ENCODE assay signal across 1 cellular context in the genomic region with DNA sequence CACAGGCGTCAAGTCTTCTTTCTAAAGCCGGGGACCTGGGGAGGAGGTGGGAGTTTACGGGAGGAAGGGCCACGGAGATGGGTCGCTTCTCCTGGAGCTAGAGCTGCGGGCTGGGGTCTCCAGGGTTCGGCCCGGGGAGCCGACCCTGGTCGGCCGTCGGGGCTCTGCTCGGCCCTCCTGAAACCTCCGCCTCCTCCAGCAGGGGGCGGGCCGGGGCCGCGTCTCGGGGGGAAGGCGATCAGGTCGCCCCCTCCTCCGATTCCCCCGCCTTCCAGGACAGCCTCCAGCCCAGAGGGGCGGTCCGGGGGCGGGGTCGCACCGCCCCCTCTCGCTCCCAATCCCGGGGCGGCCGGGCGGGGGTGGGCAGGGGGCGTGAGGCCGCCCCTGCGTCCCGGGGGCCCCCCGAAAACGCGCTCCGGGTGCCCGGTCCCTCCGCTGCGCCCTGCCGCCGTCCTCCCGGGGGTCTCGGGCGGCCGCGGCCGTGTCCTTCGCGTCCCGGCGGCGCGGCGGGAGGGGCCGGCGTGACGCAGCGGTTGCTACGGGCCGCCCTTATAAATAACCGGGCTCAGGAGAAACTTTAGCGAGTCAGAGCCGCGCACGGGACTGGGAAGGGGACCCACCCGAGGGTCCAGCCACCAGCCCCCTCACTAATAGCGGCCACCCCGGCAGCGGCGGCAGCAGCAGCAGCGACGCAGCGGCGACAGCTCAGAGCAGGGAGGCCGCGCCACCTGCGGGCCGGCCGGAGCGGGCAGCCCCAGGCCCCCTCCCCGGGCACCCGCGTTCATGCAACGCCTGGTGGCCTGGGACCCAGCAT.
TF ChIP-seq lines count a peak whose summit lies in the region.

A gene (plus strand): TSS at position 580 of the 814 bp plus-strand sequence. CDS start 204 bp downstream, at position 784.

TF ChIP-seq in K562, 482 proteins besides CTCF, POLR2A, EP300 and RAD21 (continued from another document and continues in another):
- TF ChIP-seq SMAD1 (IDR thresholded peaks at IDR 0.05; ENCODE audit: low read depth, low read length, partially characterized antibody) (peak; percentile 73), NFRKB (IDR thresholded peaks at IDR 0.05; ENCODE audit: low read depth) (no peak), CBX1 (IDR thresholded peaks at IDR 0.05; ENCODE audit: low read depth) (peak; percentile 68; the same call in 1 of the 2 replicates), ZFX (CRISPR knock-in tag; IDR thresholded peaks at IDR 0.05) (peak; percentile 86), KAT8 (IDR thresholded peaks at IDR 0.05; ENCODE audit: low read depth) (no peak), TFAM (CRISPR knock-in tag; conservative IDR thresholded peaks at IDR 0.05) (no peak), ZNF165 (CRISPR knock-in tag; IDR thresholded peaks at IDR 0.05; ENCODE audit: borderline replicate concordance) (no peak), FOXM1 (IDR thresholded peaks at IDR 0.05; ENCODE audit: low read depth) (no peak), FOXM1 (CRISPR knock-in tag; IDR thresholded peaks at IDR 0.05; ENCODE audit: low read depth) (no peak), FOXK2 (conservative IDR thresholded peaks at IDR 0.05 in 1 of 2, IDR thresholded peaks at IDR 0.05 in 1 of 2; ENCODE audit: low read depth in 2 of 2) (no peak), NFXL1 (CRISPR knock-in tag; IDR thresholded peaks at IDR 0.05) (no peak), JUNB (CRISPR knock-in tag; conservative IDR thresholded peaks at IDR 0.05) (no peak), ZNF311 (CRISPR knock-in tag; IDR thresholded peaks at IDR 0.05) (no peak), HDAC6 (IDR thresholded peaks at IDR 0.05; ENCODE audit: low read depth, low read length) (no peak), SMARCA4 (IDR thresholded peaks at IDR 0.05) (no peak), LEF1 (IDR thresholded peaks at IDR 0.05) (no peak), SNRNP70 (optimal IDR thresholded peaks at IDR 0.05; ENCODE audit: low read depth, low read length) (no peak), ZNF589 (CRISPR knock-in tag; IDR thresholded peaks at IDR 0.05; ENCODE audit: low read depth) (peak; percentile 88), SUPT5H (IDR thresholded peaks at IDR 0.05) (peak; percentile 79), TBP (optimal IDR thresholded peaks at IDR 0.05; ENCODE audit: low read depth, low read length) (peak; percentile 97), PRPF4 (IDR thresholded peaks at IDR 0.05; ENCODE audit: insufficient read depth, low read depth, low read length, poor library complexity, severe bottlenecking) (peak; percentile 95), ZSCAN32 (CRISPR knock-in tag; IDR thresholded peaks at IDR 0.05) (no peak; the same call in 1 of the 2 replicates), SPI1 (IDR thresholded peaks at IDR 0.05; ENCODE audit: borderline replicate concordance, low read depth, low read length) (no peak)
- TF ChIP-seq, protein P1, sequence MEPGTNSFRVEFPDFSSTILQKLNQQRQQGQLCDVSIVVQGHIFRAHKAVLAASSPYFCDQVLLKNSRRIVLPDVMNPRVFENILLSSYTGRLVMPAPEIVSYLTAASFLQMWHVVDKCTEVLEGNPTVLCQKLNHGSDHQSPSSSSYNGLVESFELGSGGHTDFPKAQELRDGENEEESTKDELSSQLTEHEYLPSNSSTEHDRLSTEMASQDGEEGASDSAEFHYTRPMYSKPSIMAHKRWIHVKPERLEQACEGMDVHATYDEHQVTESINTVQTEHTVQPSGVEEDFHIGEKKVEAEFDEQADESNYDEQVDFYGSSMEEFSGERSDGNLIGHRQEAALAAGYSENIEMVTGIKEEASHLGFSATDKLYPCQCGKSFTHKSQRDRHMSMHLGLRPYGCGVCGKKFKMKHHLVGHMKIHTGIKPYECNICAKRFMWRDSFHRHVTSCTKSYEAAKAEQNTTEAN (CRISPR knock-in tag; IDR thresholded peaks at IDR 0.05), result no peak
- TF ChIP-seq, protein P2, sequence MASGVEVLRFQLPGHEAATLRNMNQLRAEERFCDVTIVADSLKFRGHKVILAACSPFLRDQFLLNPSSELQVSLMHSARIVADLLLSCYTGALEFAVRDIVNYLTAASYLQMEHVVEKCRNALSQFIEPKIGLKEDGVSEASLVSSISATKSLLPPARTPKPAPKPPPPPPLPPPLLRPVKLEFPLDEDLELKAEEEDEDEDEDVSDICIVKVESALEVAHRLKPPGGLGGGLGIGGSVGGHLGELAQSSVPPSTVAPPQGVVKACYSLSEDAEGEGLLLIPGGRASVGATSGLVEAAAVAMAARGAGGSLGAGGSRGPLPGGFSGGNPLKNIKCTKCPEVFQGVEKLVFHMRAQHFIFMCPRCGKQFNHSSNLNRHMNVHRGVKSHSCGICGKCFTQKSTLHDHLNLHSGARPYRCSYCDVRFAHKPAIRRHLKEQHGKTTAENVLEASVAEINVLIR (CRISPR knock-in tag; IDR thresholded peaks at IDR 0.05), result peak; percentile 50; the same call in 1 of the 2 replicates
- TF ChIP-seq, protein P3, sequence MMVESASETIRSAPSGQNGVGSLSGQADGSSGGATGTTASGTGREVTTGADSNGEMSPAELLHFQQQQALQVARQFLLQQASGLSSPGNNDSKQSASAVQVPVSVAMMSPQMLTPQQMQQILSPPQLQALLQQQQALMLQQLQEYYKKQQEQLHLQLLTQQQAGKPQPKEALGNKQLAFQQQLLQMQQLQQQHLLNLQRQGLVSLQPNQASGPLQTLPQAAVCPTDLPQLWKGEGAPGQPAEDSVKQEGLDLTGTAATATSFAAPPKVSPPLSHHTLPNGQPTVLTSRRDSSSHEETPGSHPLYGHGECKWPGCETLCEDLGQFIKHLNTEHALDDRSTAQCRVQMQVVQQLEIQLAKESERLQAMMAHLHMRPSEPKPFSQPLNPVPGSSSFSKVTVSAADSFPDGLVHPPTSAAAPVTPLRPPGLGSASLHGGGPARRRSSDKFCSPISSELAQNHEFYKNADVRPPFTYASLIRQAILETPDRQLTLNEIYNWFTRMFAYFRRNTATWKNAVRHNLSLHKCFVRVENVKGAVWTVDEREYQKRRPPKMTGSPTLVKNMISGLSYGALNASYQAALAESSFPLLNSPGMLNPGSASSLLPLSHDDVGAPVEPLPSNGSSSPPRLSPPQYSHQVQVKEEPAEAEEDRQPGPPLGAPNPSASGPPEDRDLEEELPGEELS (CRISPR knock-in tag; IDR thresholded peaks at IDR 0.05; ENCODE audit: borderline replicate concordance), result peak; percentile 58; the same call in 1 of the 2 replicates
- TF ChIP-seq, protein P4, sequence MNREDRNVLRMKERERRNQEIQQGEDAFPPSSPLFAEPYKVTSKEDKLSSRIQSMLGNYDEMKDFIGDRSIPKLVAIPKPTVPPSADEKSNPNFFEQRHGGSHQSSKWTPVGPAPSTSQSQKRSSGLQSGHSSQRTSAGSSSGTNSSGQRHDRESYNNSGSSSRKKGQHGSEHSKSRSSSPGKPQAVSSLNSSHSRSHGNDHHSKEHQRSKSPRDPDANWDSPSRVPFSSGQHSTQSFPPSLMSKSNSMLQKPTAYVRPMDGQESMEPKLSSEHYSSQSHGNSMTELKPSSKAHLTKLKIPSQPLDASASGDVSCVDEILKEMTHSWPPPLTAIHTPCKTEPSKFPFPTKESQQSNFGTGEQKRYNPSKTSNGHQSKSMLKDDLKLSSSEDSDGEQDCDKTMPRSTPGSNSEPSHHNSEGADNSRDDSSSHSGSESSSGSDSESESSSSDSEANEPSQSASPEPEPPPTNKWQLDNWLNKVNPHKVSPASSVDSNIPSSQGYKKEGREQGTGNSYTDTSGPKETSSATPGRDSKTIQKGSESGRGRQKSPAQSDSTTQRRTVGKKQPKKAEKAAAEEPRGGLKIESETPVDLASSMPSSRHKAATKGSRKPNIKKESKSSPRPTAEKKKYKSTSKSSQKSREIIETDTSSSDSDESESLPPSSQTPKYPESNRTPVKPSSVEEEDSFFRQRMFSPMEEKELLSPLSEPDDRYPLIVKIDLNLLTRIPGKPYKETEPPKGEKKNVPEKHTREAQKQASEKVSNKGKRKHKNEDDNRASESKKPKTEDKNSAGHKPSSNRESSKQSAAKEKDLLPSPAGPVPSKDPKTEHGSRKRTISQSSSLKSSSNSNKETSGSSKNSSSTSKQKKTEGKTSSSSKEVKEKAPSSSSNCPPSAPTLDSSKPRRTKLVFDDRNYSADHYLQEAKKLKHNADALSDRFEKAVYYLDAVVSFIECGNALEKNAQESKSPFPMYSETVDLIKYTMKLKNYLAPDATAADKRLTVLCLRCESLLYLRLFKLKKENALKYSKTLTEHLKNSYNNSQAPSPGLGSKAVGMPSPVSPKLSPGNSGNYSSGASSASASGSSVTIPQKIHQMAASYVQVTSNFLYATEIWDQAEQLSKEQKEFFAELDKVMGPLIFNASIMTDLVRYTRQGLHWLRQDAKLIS (CRISPR knock-in tag; IDR thresholded peaks at IDR 0.05), result peak; percentile 92; the same call in 1 of the 2 replicates
- TF ChIP-seq, protein P5, sequence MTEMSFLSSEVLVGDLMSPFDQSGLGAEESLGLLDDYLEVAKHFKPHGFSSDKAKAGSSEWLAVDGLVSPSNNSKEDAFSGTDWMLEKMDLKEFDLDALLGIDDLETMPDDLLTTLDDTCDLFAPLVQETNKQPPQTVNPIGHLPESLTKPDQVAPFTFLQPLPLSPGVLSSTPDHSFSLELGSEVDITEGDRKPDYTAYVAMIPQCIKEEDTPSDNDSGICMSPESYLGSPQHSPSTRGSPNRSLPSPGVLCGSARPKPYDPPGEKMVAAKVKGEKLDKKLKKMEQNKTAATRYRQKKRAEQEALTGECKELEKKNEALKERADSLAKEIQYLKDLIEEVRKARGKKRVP (CRISPR knock-in tag; IDR thresholded peaks at IDR 0.05), result peak; percentile 49; the same call in 1 of the 2 replicates
- TF ChIP-seq, protein P6, sequence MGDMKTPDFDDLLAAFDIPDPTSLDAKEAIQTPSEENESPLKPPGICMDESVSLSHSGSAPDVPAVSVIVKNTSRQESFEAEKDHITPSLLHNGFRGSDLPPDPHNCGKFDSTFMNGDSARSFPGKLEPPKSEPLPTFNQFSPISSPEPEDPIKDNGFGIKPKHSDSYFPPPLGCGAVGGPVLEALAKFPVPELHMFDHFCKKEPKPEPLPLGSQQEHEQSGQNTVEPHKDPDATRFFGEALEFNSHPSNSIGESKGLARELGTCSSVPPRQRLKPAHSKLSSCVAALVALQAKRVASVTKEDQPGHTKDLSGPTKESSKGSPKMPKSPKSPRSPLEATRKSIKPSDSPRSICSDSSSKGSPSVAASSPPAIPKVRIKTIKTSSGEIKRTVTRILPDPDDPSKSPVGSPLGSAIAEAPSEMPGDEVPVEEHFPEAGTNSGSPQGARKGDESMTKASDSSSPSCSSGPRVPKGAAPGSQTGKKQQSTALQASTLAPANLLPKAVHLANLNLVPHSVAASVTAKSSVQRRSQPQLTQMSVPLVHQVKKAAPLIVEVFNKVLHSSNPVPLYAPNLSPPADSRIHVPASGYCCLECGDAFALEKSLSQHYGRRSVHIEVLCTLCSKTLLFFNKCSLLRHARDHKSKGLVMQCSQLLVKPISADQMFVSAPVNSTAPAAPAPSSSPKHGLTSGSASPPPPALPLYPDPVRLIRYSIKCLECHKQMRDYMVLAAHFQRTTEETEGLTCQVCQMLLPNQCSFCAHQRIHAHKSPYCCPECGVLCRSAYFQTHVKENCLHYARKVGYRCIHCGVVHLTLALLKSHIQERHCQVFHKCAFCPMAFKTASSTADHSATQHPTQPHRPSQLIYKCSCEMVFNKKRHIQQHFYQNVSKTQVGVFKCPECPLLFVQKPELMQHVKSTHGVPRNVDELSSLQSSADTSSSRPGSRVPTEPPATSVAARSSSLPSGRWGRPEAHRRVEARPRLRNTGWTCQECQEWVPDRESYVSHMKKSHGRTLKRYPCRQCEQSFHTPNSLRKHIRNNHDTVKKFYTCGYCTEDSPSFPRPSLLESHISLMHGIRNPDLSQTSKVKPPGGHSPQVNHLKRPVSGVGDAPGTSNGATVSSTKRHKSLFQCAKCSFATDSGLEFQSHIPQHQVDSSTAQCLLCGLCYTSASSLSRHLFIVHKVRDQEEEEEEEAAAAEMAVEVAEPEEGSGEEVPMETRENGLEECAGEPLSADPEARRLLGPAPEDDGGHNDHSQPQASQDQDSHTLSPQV (IDR thresholded peaks at IDR 0.05), result peak; percentile 56; the same call in 1 of the 2 replicates
- TF ChIP-seq, protein P7, sequence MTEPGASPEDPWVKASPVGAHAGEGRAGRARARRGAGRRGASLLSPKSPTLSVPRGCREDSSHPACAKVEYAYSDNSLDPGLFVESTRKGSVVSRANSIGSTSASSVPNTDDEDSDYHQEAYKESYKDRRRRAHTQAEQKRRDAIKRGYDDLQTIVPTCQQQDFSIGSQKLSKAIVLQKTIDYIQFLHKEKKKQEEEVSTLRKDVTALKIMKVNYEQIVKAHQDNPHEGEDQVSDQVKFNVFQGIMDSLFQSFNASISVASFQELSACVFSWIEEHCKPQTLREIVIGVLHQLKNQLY (CRISPR knock-in tag; conservative IDR thresholded peaks at IDR 0.05), result peak in 1 of 2 experiments; percentile 75; a peak in 1 of 4 replicates
- TF ChIP-seq, protein P8, sequence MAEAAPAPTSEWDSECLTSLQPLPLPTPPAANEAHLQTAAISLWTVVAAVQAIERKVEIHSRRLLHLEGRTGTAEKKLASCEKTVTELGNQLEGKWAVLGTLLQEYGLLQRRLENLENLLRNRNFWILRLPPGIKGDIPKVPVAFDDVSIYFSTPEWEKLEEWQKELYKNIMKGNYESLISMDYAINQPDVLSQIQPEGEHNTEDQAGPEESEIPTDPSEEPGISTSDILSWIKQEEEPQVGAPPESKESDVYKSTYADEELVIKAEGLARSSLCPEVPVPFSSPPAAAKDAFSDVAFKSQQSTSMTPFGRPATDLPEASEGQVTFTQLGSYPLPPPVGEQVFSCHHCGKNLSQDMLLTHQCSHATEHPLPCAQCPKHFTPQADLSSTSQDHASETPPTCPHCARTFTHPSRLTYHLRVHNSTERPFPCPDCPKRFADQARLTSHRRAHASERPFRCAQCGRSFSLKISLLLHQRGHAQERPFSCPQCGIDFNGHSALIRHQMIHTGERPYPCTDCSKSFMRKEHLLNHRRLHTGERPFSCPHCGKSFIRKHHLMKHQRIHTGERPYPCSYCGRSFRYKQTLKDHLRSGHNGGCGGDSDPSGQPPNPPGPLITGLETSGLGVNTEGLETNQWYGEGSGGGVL (CRISPR knock-in tag; IDR thresholded peaks at IDR 0.05), result no peak
- TF ChIP-seq, protein P9, sequence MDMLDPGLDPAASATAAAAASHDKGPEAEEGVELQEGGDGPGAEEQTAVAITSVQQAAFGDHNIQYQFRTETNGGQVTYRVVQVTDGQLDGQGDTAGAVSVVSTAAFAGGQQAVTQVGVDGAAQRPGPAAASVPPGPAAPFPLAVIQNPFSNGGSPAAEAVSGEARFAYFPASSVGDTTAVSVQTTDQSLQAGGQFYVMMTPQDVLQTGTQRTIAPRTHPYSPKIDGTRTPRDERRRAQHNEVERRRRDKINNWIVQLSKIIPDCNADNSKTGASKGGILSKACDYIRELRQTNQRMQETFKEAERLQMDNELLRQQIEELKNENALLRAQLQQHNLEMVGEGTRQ (CRISPR knock-in tag; IDR thresholded peaks at IDR 0.05), result no peak
- TF ChIP-seq, protein P10, sequence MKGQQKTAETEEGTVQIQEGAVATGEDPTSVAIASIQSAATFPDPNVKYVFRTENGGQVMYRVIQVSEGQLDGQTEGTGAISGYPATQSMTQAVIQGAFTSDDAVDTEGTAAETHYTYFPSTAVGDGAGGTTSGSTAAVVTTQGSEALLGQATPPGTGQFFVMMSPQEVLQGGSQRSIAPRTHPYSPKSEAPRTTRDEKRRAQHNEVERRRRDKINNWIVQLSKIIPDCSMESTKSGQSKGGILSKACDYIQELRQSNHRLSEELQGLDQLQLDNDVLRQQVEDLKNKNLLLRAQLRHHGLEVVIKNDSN (CRISPR knock-in tag; IDR thresholded peaks at IDR 0.05), result no peak
